18 cellular contexts compared by ENCODE assay signal in genomic region chr1:6495041-6495441, GRCh38. TPM values are rescaled to one million over a fixed set of nuclear protein-coding genes. Genes with fewer than 3 reads are reported as not detected.
DNase-seq lines count a peak whose midpoint lies in the region; ATAC-seq and TF ChIP-seq lines count a peak whose summit lies in the region.
"Had no signal": no experiment of that assay in that cellular context is flagged by ENCODE, and none has a peak within 500 bp of the region (broad histone marks: within the 10 kb centered on the region; RNA-seq: fewer than 3 reads in every experiment).

No MANE protein-coding gene starts in this region.

- H2BK15ac ChIP-seq in IMR-90 (ENCODE audit: low read depth, low read length) = no peak overlapping the region

- H3K27me3 Mint-ChIP-seq in activated CD4-positive, alpha-beta T cell treated with anti-CD3 and anti-CD28 coated beads for 36 hours = peaks cover 6% of the 10 kb centered on the region

- peaks cover 17% of the 10 kb centered on the region for H3K4me1 Mint-ChIP-seq in activated CD4-positive, alpha-beta T cell treated with anti-CD3 and anti-CD28 coated beads for 36 hours

- no peak overlapping the region for H3K4me2 ChIP-seq in IMR-90 (ENCODE audit: low read depth, low read length)

- H2BK5ac ChIP-seq in IMR-90 (ENCODE audit: low read depth, low read length, poor library complexity, severe bottlenecking) = no peak overlapping the region

- H4K20me1 ChIP-seq in IMR-90 (ENCODE audit: insufficient read depth, low read length) = no peaks in the 10 kb centered on the region

- no CpG with 5 or more reads among the region's 13 CpGs for WGBS in IMR-90 (ENCODE audit: extremely low coverage in 2 of 2, insufficient read length in 1 of 2), 2 experiments

- intact Hi-C loops in activated CD4-positive, alpha-beta T cell treated with anti-CD3 and anti-CD28 coated beads for 36 hours (cut with DNase I, micrococcal nuclease) = no loop called here
- intact Hi-C loops in IMR-90 (cut with micrococcal nuclease) = no loop called here

- no peak overlapping the region for H4K91ac ChIP-seq in IMR-90 (ENCODE audit: insufficient read depth, low read depth, low read length)

- no peak overlapping the region for H3K9ac ChIP-seq in IMR-90 (ENCODE audit: low read depth, low read length)
- H3K9ac ChIP-seq: neural progenitor cell had no signal

- dilution Hi-C loops in IMR-90 (cut with HindIII; ENCODE audit: low sequenced_read_pairs, unreplicated experiment) = no loop called here

- H2BK120ac ChIP-seq in IMR-90 (ENCODE audit: low read depth, low read length) = no peak overlapping the region

- H3K9me3 Mint-ChIP-seq in activated CD4-positive, alpha-beta T cell treated with anti-CD3 and anti-CD28 coated beads for 36 hours (ENCODE audit: low read depth) = no peaks in the 10 kb centered on the region
- H3K9me3 Mint-ChIP-seq: activated naive CD4-positive, alpha-beta T cell treated with anti-CD3 and anti-CD28 coated beads, Interleukin-2, amount 10 ng/mL, durations not matched to agents 7 days and 5 days; neural progenitor cell had no signal

- CTCF ChIA-PET in activated CD4-positive, alpha-beta T cell treated with anti-CD3 and anti-CD28 coated beads for 36 hours (lab: Charles Lee) = interaction anchor here (0.7 to 0.9 kb wide), 2 partner anchors 60 to 467 kb away, joined by 3 read pairs; no protein-coding TSS in a partner anchor
- CTCF ChIA-PET in IMR-90 (lab: Yijun Ruan, JAX) = no interaction called here

- peak overlapping the region; percentile 42 for H2AK9ac ChIP-seq in IMR-90 (replicated peaks; ENCODE audit: low read depth, low read length, poor library complexity)

- no peak for TF ChIP-seq POLR2A in IMR-90 (IDR thresholded peaks at IDR 0.05; ENCODE audit: low read depth, low read length)

- no peaks in the 10 kb centered on the region for H3K36me3 ChIP-seq in IMR-90 (ENCODE audit: control insufficient read depth, insufficient read depth, low read length)
- H3K36me3 ChIP-seq: neural progenitor cell, tibial nerve had no signal

- H4K8ac ChIP-seq in IMR-90 (ENCODE audit: low read depth in 2 of 2, low read length in 2 of 2) = no peak overlapping the region

- no peak overlapping the region for H3K4me3 Mint-ChIP-seq in activated CD4-positive, alpha-beta T cell treated with anti-CD3 and anti-CD28 coated beads for 36 hours
- H3K4me3 Mint-ChIP-seq: activated naive CD4-positive, alpha-beta T cell treated with anti-CD3 and anti-CD28 coated beads, Interleukin-2, amount 10 ng/mL, durations not matched to agents 7 days and 5 days had no signal

- TF ChIP-seq RAD21 in IMR-90 (IDR thresholded peaks at IDR 0.05; ENCODE audit: low read length) = no peak

- no peak overlapping the region for H2AK5ac ChIP-seq in IMR-90 (ENCODE audit: low read depth, low read length)

- no peak overlapping the region for H2BK20ac ChIP-seq in IMR-90 (ENCODE audit: low read depth, low read length)

- H3K9me1 ChIP-seq in IMR-90 (ENCODE audit: insufficient read depth, low read length) = 0 out of 2 replicates have a peak, but pooled peaks cover 2% of the 10 kb centered on the region

- no peak overlapping the region for H3K23ac ChIP-seq in IMR-90 (ENCODE audit: low read depth, low read length)

- no peak overlapping the region for H3K18ac ChIP-seq in IMR-90 (ENCODE audit: low read depth, low read length)

- POLR2A ChIA-PET in activated CD4-positive, alpha-beta T cell treated with anti-CD3 and anti-CD28 coated beads for 36 hours (lab: Charles Lee) = no interaction called here
- POLR2A ChIA-PET in IMR-90 (lab: Charles Lee; ENCODE audit: unreplicated experiment) = no interaction called here

- no peaks in the 10 kb centered on the region; the same call in 1 of the 2 replicates for H3K27me3 ChIP-seq in IMR-90 (ENCODE audit: control insufficient read depth, insufficient read depth, low read length)
- H3K27me3 ChIP-seq: foreskin keratinocyte had no signal

- H3K4me1 ChIP-seq in IMR-90 (ENCODE audit: control insufficient read depth, insufficient read depth, low read length) = peaks cover 19% of the 10 kb centered on the region

- peaks cover 0 to 11% of the 10 kb centered on the region in 2 experiments; a peak in 1 of 4 replicates for H3K79me1 ChIP-seq in IMR-90 (ENCODE audit: low read depth in 1 of 2, low read length in 2 of 2)

- no peak overlapping the region for H3K27ac ChIP-seq in IMR-90 (ENCODE audit: insufficient read depth, low read length)
- H3K27ac ChIP-seq: foreskin keratinocyte, neural progenitor cell had no signal

- BruUV-seq in IMR-90 (replicated peaks; lab: Mats Ljungman, UMichigan) = no TSS peak

- H3K14ac ChIP-seq in IMR-90 (replicated peaks; ENCODE audit: low read depth, low read length) = no peak overlapping the region

- H3K56ac ChIP-seq in IMR-90 (ENCODE audit: extremely low read depth, insufficient read depth, low read length) = no peak overlapping the region

- H3K27ac Mint-ChIP-seq in activated CD4-positive, alpha-beta T cell treated with anti-CD3 and anti-CD28 coated beads for 36 hours = no peak overlapping the region
- H3K27ac Mint-ChIP-seq: activated naive CD4-positive, alpha-beta T cell treated with anti-CD3 and anti-CD28 coated beads, Interleukin-2, amount 10 ng/mL, durations not matched to agents 7 days and 5 days; neural progenitor cell had no signal

- no peak overlapping the region for H3K4me3 ChIP-seq in IMR-90 (ENCODE audit: insufficient read depth, low read depth, low read length)
- H3K4me3 ChIP-seq: lung, neural progenitor cell, tibial nerve had no signal

- ATAC-seq in activated CD4-positive, alpha-beta T cell treated with anti-CD3 and anti-CD28 coated beads for 36 hours = no peak
- no peak for ATAC-seq in IMR-90 (ENCODE audit: low read depth)
- no peak for ATAC-seq in activated CD4-positive, CD25-positive, alpha-beta regulatory T cell treated with anti-CD3 and anti-CD28 coated beads, Interleukin-2, amount 50 U/mL, for 24 hours
- ATAC-seq: foreskin keratinocyte, sciatic nerve had no signal

- no peaks in the 10 kb centered on the region for H3K9me3 ChIP-seq in IMR-90 (ENCODE audit: control insufficient read depth, insufficient read depth, low read length)
- H3K9me3 ChIP-seq: tibial nerve had no signal

- no peak for TF ChIP-seq CTCF in IMR-90 (conservative IDR thresholded peaks at IDR 0.05; ENCODE audit: low read depth, low read length)

- in situ Hi-C loops in IMR-90 (cut with MboI; ENCODE audit: low sequenced_read_pairs) = loop anchor here (10.0 kb wide), 1 partner anchor 150 kb away; no protein-coding TSS in a partner anchor

- no peaks in the 10 kb centered on the region for H3K36me3 Mint-ChIP-seq in activated CD4-positive, alpha-beta T cell treated with anti-CD3 and anti-CD28 coated beads for 36 hours (ENCODE audit: low read depth)
- H3K36me3 Mint-ChIP-seq: activated naive CD4-positive, alpha-beta T cell treated with anti-CD3 and anti-CD28 coated beads, Interleukin-2, amount 10 ng/mL, durations not matched to agents 7 days and 5 days; neural progenitor cell had no signal

- H2AFZ ChIP-seq in IMR-90 (replicated peaks; ENCODE audit: low read length, poor library complexity) = no peak overlapping the region
- H2AFZ ChIP-seq: neural progenitor cell had no signal

- DNase-seq in activated CD4-positive, alpha-beta T cell treated with anti-CD3 and anti-CD28 coated beads for 36 hours = peak; percentile 28
- no peak for DNase-seq in activated CD4-positive, alpha-beta T cell treated with anti-CD3 and anti-CD28 coated beads, Interleukin-2, amount 50 U/mL, for 4 hours
- DNase-seq in IMR-90 = no peak
- DNase-seq in astrocyte of the hippocampus (ENCODE audit: low read depth, low spot score) = peak; percentile 40
- peak in 37 of 56 donors; percentile 12 to 90 (median 50) for DNase-seq in nucleus accumbens (lab: John Stamatoyannopoulos, UW)
- DNase-seq in GOT3 (lab: John Stamatoyannopoulos, UW) = no peak
- no peak for DNase-seq in RPMI8226
- DNase-seq: activated CD4-positive, CD25-positive, alpha-beta regulatory T cell treated with anti-CD3 and anti-CD28 coated beads, Interleukin-2, amount 50 U/mL, for 72 hours; activated naive CD4-positive, alpha-beta T cell treated with anti-CD3 and anti-CD28 coated beads, Interleukin-2, amount 10 ng/mL, durations not matched to agents 7 days and 5 days; DMS79; foreskin keratinocyte; NCI-H774; stimulated activated CD4-positive, alpha-beta T cell treated with anti-CD3 and anti-CD28 coated beads, Interleukin-4, amount 100 ng/mL, for 24 hours had no signal

- H4K5ac ChIP-seq in IMR-90 (ENCODE audit: low read depth, low read length) = no peak overlapping the region

- H3K4ac ChIP-seq in IMR-90 (ENCODE audit: low read depth, low read length) = no peak overlapping the region

TF ChIP-seq in IMR-90, 13 proteins besides CTCF, POLR2A, EP300 and RAD21 (continues in another document):
- TF ChIP-seq MAFK (IDR thresholded peaks at IDR 0.05; ENCODE audit: low read depth, low read length) (no peak), MAZ (IDR thresholded peaks at IDR 0.05; ENCODE audit: borderline replicate concordance, low read depth, low read length) (no peak), SMC3 (IDR thresholded peaks at IDR 0.05; ENCODE audit: low read depth, low read length) (no peak), FOS (IDR thresholded peaks at IDR 0.05; ENCODE audit: low read depth, low read length) (no peak), RFX5 (IDR thresholded peaks at IDR 0.05; ENCODE audit: low read depth, low read length) (no peak), CEBPB (IDR thresholded peaks at IDR 0.05; ENCODE audit: low read depth, low read length) (no peak)

RNA-seq across cellular contexts. Expression of gene PLEKHG5, which starts 3.6 kb away (rescaled TPM):
- 1 to 10 TPM in 1 of 2 experiments, under 1 TPM in 1; 0.76 to 1.1 TPM for total RNA-seq in activated CD4-positive, alpha-beta T cell treated with anti-CD3 and anti-CD28 coated beads for 36 hours
- 4.8 and 5.0 TPM in 2 replicates for total RNA-seq in IMR-90 (2012; rRNA removed)
- 11.6 and 13.7 TPM in 2 replicates for polyA plus RNA-seq in IMR-90 (2012; rRNA removed)
- 4.8 and 7.8 TPM in 2 replicates for polyA plus RNA-seq in IMR-90 (2012; cell fraction: cytosol; rRNA removed)
- polyA plus RNA-seq in IMR-90 (2012; cell fraction: nucleus; rRNA removed; ENCODE audit: low replicate concordance) = 61.6 and 111 TPM in 2 replicates

RNA-seq across cellular contexts. Expression of gene TNFRSF25, which starts 29.1 kb away (rescaled TPM):
- total RNA-seq in activated CD4-positive, alpha-beta T cell treated with anti-CD3 and anti-CD28 coated beads for 36 hours = 10 to 100 TPM; 57.3 to 66.7 TPM
- total RNA-seq in IMR-90 (2012; rRNA removed) = 0.83 and 1.3 TPM in 2 replicates
- polyA plus RNA-seq in IMR-90 (2012; rRNA removed) = 11.2 and 14.5 TPM in 2 replicates
- polyA plus RNA-seq in IMR-90 (2012; cell fraction: cytosol; rRNA removed) = 6.5 and 7.5 TPM in 2 replicates
- polyA plus RNA-seq in IMR-90 (2012; cell fraction: nucleus; rRNA removed; ENCODE audit: low replicate concordance) = 119 and 293 TPM in 2 replicates

RNA-seq across cellular contexts. Expression of gene NOL9, which starts 59.3 kb away (rescaled TPM):
- total RNA-seq in activated CD4-positive, alpha-beta T cell treated with anti-CD3 and anti-CD28 coated beads for 36 hours = 10 to 100 TPM; 37.4 to 44.7 TPM
- 19.2 and 21.4 TPM in 2 replicates for total RNA-seq in IMR-90 (2012; rRNA removed)
- polyA plus RNA-seq in IMR-90 (2012; rRNA removed) = 12.4 and 13.0 TPM in 2 replicates
- 4.2 and 5.3 TPM in 2 replicates for polyA plus RNA-seq in IMR-90 (2012; cell fraction: cytosol; rRNA removed)
- polyA plus RNA-seq in IMR-90 (2012; cell fraction: nucleus; rRNA removed; ENCODE audit: low replicate concordance) = 7.7 and 27.7 TPM in 2 replicates

Comparison
In these comparisons a context has a peak if more than half of its experiments do, and no peak if none do; other contexts are left out.
1. DNase-seq: peak in activated CD4-positive, alpha-beta T cell treated with anti-CD3 and anti-CD28 coated beads for 36 hours (single experiment), astrocyte of the hippocampus (single experiment) and nucleus accumbens (37 of 56); none in activated CD4-positive, alpha-beta T cell treated with anti-CD3 and anti-CD28 coated beads, Interleukin-2, amount 50 U/mL, for 4 hours (0 of 2), IMR-90 (single experiment), GOT3 (single experiment) and RPMI8226 (single experiment).
2. RNA of gene TNFRSF25, which starts 29.1 kb away (total RNA-seq): 57.3 to 66.7 TPM in activated CD4-positive, alpha-beta T cell treated with anti-CD3 and anti-CD28 coated beads for 36 hours; 0.83 to 1.3 TPM in IMR-90; every median in the first group is over 10 times any median in the second.